ENCODE assay signal across 1 cellular context in the genomic region with DNA sequence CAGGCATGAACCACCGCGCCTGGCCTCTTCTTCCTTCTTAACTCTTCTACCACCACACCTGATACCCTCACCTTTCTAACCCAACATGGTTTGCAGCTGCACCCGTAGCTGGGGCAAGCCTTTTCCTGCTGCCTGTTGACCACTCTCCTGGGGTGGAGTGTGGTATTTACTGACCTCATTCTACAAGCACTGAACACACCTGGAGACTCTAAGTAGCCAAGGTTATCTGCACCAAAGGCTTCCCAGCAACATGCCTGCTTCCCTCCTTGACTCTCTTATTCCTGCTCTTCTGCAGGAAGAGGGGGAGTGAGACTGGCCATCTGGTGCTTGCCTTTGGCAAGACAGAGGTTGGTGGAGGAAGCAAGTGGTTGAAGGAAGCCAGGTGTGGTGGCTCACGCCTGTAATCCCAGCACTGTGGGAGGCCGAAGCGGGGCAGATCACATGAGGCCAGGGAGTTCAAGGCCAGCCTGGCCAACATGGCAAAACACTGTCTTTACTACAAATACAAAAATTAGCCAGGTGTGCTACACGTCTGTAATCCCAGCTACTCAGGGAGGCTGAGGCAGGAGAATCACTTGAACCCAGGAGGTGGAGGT.
A peak's percentile ranks its signal among the peaks of the same experiment; 100 is the strongest.
TF ChIP-seq lines count a peak whose summit lies in the region.

No MANE protein-coding gene starts in this region.

TF ChIP-seq in HepG2, 621 proteins besides CTCF, POLR2A, EP300 and RAD21:
- peak; percentile 51; the same call in 1 of the 2 replicates for TF ChIP-seq ZNF460 (CRISPR knock-in tag; IDR thresholded peaks at IDR 0.05; ENCODE audit: borderline replicate concordance)
- TF ChIP-seq ARNTL (CRISPR knock-in tag; IDR thresholded peaks at IDR 0.05), result no peak
